Comparison of ENCODE assay signal across 8 cellular contexts in genomic region chr4:10115271-10115656, GRCh38.
DNase-seq lines count a peak whose midpoint lies in the region; ATAC-seq and TF ChIP-seq lines count a peak whose summit lies in the region.

No MANE protein-coding gene starts in this region.

- DNase-seq in EH (ENCODE audit: low read depth), result peak; percentile 81
- no peak for DNase-seq in effector memory CD8-positive, alpha-beta T cell
- no peak for DNase-seq in NCI-H748 treated with DMSO at 0.1 percent for 48 hours (lab: John Stamatoyannopoulos, UW)
- no peak for DNase-seq in NCI-H526 (lab: John Stamatoyannopoulos, UW)
- no peak for DNase-seq in NCI-H1436 (lab: John Stamatoyannopoulos, UW)

- H3K4me2 ChIP-seq in OCI-LY3 (ENCODE audit: low read length), result peak overlapping the region; percentile 91

- TF ChIP-seq CTCF in OCI-LY3 (IDR thresholded peaks at IDR 0.05; ENCODE audit: low read depth, low read length) (no peak), nephron (IDR thresholded peaks at IDR 0.05; ENCODE audit: unreplicated experiment in 3 of 3) (no peak)

- H3K9ac ChIP-seq in OCI-LY3 (ENCODE audit: low read length), result peak overlapping the region; percentile 91; the same call in 1 of the 2 replicates

- H3K4me1 ChIP-seq in OCI-LY3 (ENCODE audit: low read length), result peaks cover 20% of the 10 kb centered on the region

- H3K27ac Mint-ChIP-seq in effector memory CD8-positive, alpha-beta T cell, result peak overlapping the region; percentile 94
- H3K27ac Mint-ChIP-seq in nephron, result peak overlapping the region; percentile 58 to 92 (median 87)

- H3K4me3 Mint-ChIP-seq in effector memory CD8-positive, alpha-beta T cell, result peak overlapping the region; percentile 92 to 97
- peak overlapping the region; percentile 92 to 96 (median 94) for H3K4me3 Mint-ChIP-seq in nephron

- no peak for ATAC-seq in effector memory CD8-positive, alpha-beta T cell (replicated peaks)
- no peak for ATAC-seq in HG02981 (IDR thresholded peaks at IDR 0.05; ENCODE audit: unreplicated experiment)

- no peak overlapping the region for H2AFZ ChIP-seq in OCI-LY3 (ENCODE audit: low read depth, low read length)

- peaks cover 67% of the 10 kb centered on the region for H3K79me2 ChIP-seq in OCI-LY3 (ENCODE audit: low read length)

- peaks cover 13% of the 10 kb centered on the region for H3K27me3 ChIP-seq in OCI-LY3 (ENCODE audit: low read depth, low read length)

- H4K20me1 ChIP-seq in OCI-LY3 (ENCODE audit: insufficient read depth, low read length), result peaks cover 44% of the 10 kb centered on the region

- peaks cover 53 to 60% of the 10 kb centered on the region in 2 donors for H3K4me1 Mint-ChIP-seq in effector memory CD8-positive, alpha-beta T cell (ENCODE audit: low read depth in 2 of 2)
- peaks cover 87% of the 10 kb centered on the region for H3K4me1 Mint-ChIP-seq in nephron

- H3K27ac ChIP-seq in OCI-LY3 (ENCODE audit: low read length), result no peak overlapping the region

- H3K36me3 ChIP-seq in OCI-LY3 (replicated peaks; ENCODE audit: low read depth, low read length), result peaks cover 55% of the 10 kb centered on the region

- no peaks in the 10 kb centered on the region for H3K9me3 Mint-ChIP-seq in effector memory CD8-positive, alpha-beta T cell
- H3K9me3 Mint-ChIP-seq in nephron, result no peaks in the 10 kb centered on the region

- no peaks in the 10 kb centered on the region for H3K9me3 ChIP-seq in OCI-LY3 (ENCODE audit: insufficient read depth, low read length)

- H3K36me3 Mint-ChIP-seq in effector memory CD8-positive, alpha-beta T cell (ENCODE audit: insufficient read depth), result peaks cover 73% of the 10 kb centered on the region
- H3K36me3 Mint-ChIP-seq in nephron (ENCODE audit: low read depth), result peaks cover 46% of the 10 kb centered on the region

- no peaks in the 10 kb centered on the region for H3K27me3 Mint-ChIP-seq in effector memory CD8-positive, alpha-beta T cell
- H3K27me3 Mint-ChIP-seq in nephron (ENCODE audit: low read depth), result no peaks in the 10 kb centered on the region

- peak overlapping the region; percentile 95 for H3K4me3 ChIP-seq in OCI-LY3 (ENCODE audit: low read length)
